27 cellular contexts compared by ENCODE assay signal in genomic region chr17:57431415-57431814, GRCh38.
"Had no signal": no experiment of that assay in that cellular context is flagged by ENCODE, and none has a peak within 500 bp of the region (broad histone marks: within the 10 kb centered on the region; RNA-seq: fewer than 3 reads in every experiment).

No MANE protein-coding gene starts in this region.

- H2AFZ ChIP-seq: hepatocyte had no signal

- H3K9me3 Mint-ChIP-seq: activated CD4-positive, alpha-beta memory T cell treated with anti-CD3 and anti-CD28 coated beads, Interleukin-2, amount 10 ng/mL, durations not matched to agents 7 days and 5 days; activated naive CD4-positive, alpha-beta T cell treated with anti-CD3 and anti-CD28 coated beads, Interleukin-2, amount 50 U/mL, for 72 hours; activated T-cell treated with anti-CD3 and anti-CD28 coated beads, Interleukin-2, amount 50 U/mL, for 4 hours; nephron had no signal

- ATAC-seq: activated CD4-positive, CD25-positive, alpha-beta regulatory T cell treated with anti-CD3 and anti-CD28 coated beads, Interleukin-2, amount 50 U/mL, for 24 hours; activated naive CD4-positive, alpha-beta T cell treated with anti-CD3 and anti-CD28 coated beads, Interleukin-2, amount 50 U/mL, for 72 hours; activated T-cell treated with anti-CD3 and anti-CD28 coated beads, Interleukin-2, amount 50 U/mL, for 4 hours; gastrocnemius medialis; left ventricle myocardium superior; pancreas; sciatic nerve; T-helper 17 cell had no signal

- H3K4me1 ChIP-seq: pancreas, prostate gland, stomach, tibial nerve had no signal

- H3K4me3 Mint-ChIP-seq: activated CD4-positive, alpha-beta memory T cell treated with anti-CD3 and anti-CD28 coated beads, Interleukin-2, amount 10 ng/mL, durations not matched to agents 7 days and 5 days; activated T-cell treated with anti-CD3 and anti-CD28 coated beads, Interleukin-2, amount 50 U/mL, for 4 hours; nephron; T-helper 17 cell had no signal

- H3K4me3 ChIP-seq: gastrocnemius medialis, hepatocyte, pancreas, prostate gland, skin epidermis, stomach, tibial nerve had no signal

- H3K27me3 ChIP-seq: gastrocnemius medialis, hepatocyte, pancreas, stomach, tibial nerve had no signal

- H3K27me3 Mint-ChIP-seq: activated CD4-positive, alpha-beta memory T cell treated with anti-CD3 and anti-CD28 coated beads, Interleukin-2, amount 10 ng/mL, durations not matched to agents 7 days and 5 days; T-helper 17 cell had no signal

- H3K36me3 ChIP-seq: gastrocnemius medialis, pancreas, prostate gland, stomach, tibial nerve had no signal

- H3K4me2 ChIP-seq: hepatocyte had no signal

- H3K36me3 Mint-ChIP-seq: activated naive CD4-positive, alpha-beta T cell treated with anti-CD3 and anti-CD28 coated beads, Interleukin-2, amount 50 U/mL, for 72 hours had no signal

- H3K27ac ChIP-seq: gastrocnemius medialis, hepatocyte, pancreas, prostate gland, skin epidermis, stomach, tibial nerve, WERI-Rb-1 had no signal

- H3K27ac Mint-ChIP-seq: activated CD4-positive, alpha-beta memory T cell treated with anti-CD3 and anti-CD28 coated beads, Interleukin-2, amount 10 ng/mL, durations not matched to agents 7 days and 5 days; nephron; T-helper 17 cell had no signal

- DNase-seq: activated CD4-positive, alpha-beta memory T cell treated with anti-CD3 and anti-CD28 coated beads, Interleukin-2, amount 10 ng/mL, durations not matched to agents 7 days and 5 days; activated CD4-positive, alpha-beta T cell treated with anti-CD3 and anti-CD28 coated beads for 48 hours; activated CD8-positive, alpha-beta memory T cell treated with anti-CD3 and anti-CD28 coated beads, Interleukin-2, amount 50 U/mL, for 48 hours; activated naive CD4-positive, alpha-beta T cell; activated T-cell treated with anti-CD3 and anti-CD28 coated beads, Interleukin-2, amount 50 U/mL, for 4 hours; anterior cingulate cortex; effector CD8-positive, alpha-beta T cell; gastrocnemius medialis; islet precursor cell; left ventricle myocardium superior; nucleus accumbens; retina; stimulated activated CD4-positive, alpha-beta T cell treated with anti-CD3 and anti-CD28 coated beads, Interleukin-12 subunit alpha, Interleukin-12 subunit beta, amount 100 ng/mL, for 4 hours; stimulated activated CD4-positive, alpha-beta T cell treated with anti-CD3 and anti-CD28 coated beads, Interleukin-4, amount 100 ng/mL, for 1 hour; stomach; T-helper 17 cell; T1000; WERI-Rb-1 had no signal

- H3K9me3 ChIP-seq: gastrocnemius medialis, pancreas, prostate gland, stomach, tibial nerve had no signal
